11 cellular contexts compared by ENCODE assay signal in genomic region chr4:2244947-2245786, GRCh38. TPM values are rescaled to one million over a fixed set of nuclear protein-coding genes. Genes with fewer than 3 reads are reported as not detected.
DNase-seq lines count a peak whose midpoint lies in the region; ATAC-seq and TF ChIP-seq lines count a peak whose summit lies in the region.
"Had no signal": no experiment of that assay in that cellular context is flagged by ENCODE, and none has a peak within 500 bp of the region (broad histone marks: within the 10 kb centered on the region; RNA-seq: fewer than 3 reads in every experiment).

No MANE protein-coding gene starts in this region.

- POLR2A ChIA-PET in CD4-positive, alpha-beta T cell (lab: Charles Lee): interaction anchor here (1.2 kb wide), 1 partner anchor 17 kb away, joined by 3 read pairs; the partner anchor contains the start of gene MXD4

- no peak overlapping the region for H3K9ac ChIP-seq in endodermal cell (ENCODE audit: extremely low read depth, low read length, poor library complexity, severe bottlenecking)
- H3K9ac ChIP-seq in parathyroid adenoma: no peak overlapping the region

- H3K9me3 ChIP-seq in CD4-positive, alpha-beta T cell (ENCODE audit: control insufficient read depth, low read length): no peaks in the 10 kb centered on the region
- peaks cover 18% of the 10 kb centered on the region for H3K9me3 ChIP-seq in endodermal cell (ENCODE audit: control insufficient read depth, low read length)
- no peaks in the 10 kb centered on the region for H3K9me3 ChIP-seq in parathyroid adenoma (ENCODE audit: control insufficient read depth, low read length)

- H3K36me3 ChIP-seq in endodermal cell (ENCODE audit: control insufficient read depth, insufficient read depth, low read length) (peaks cover 11% of the 10 kb centered on the region), parathyroid adenoma (ENCODE audit: control insufficient read depth, insufficient read depth, low read length) (no peaks in the 10 kb centered on the region)

- no peaks in the 10 kb centered on the region for H3K9me3 Mint-ChIP-seq in CD4-positive, alpha-beta T cell
- H3K9me3 Mint-ChIP-seq in endodermal cell: peaks cover 19% of the 10 kb centered on the region

- no peaks in the 10 kb centered on the region for H3K27me3 Mint-ChIP-seq in CD4-positive, alpha-beta T cell
- H3K27me3 Mint-ChIP-seq in endodermal cell (ENCODE audit: insufficient read depth): no peaks in the 10 kb centered on the region

- no peaks in the 10 kb centered on the region for H3K27me3 ChIP-seq in CD4-positive, alpha-beta T cell (ENCODE audit: control insufficient read depth, insufficient read depth, low read length)
- H3K27me3 ChIP-seq in endodermal cell (ENCODE audit: control insufficient read depth, insufficient read depth, low read length, poor library complexity, severe bottlenecking) (no peaks in the 10 kb centered on the region), parathyroid adenoma (ENCODE audit: control insufficient read depth, insufficient read depth, low read length) (no peaks in the 10 kb centered on the region)

- no peak for TF ChIP-seq CTCF in CD4-positive, alpha-beta T cell (IDR thresholded peaks at IDR 0.05)
- no peak for TF ChIP-seq CTCF in endodermal cell (conservative IDR thresholded peaks at IDR 0.05)
- TF ChIP-seq CTCF in parathyroid adenoma (IDR thresholded peaks at IDR 0.05): no peak

- H3K4me1 Mint-ChIP-seq in CD4-positive, alpha-beta T cell (ENCODE audit: low read depth): peaks cover 40% of the 10 kb centered on the region
- H3K4me1 Mint-ChIP-seq in endodermal cell: peaks cover 16% of the 10 kb centered on the region

- peaks cover 2% of the 10 kb centered on the region for H3K4me1 ChIP-seq in endodermal cell (ENCODE audit: control insufficient read depth, insufficient read depth, low read length)
- peaks cover 5% of the 10 kb centered on the region for H3K4me1 ChIP-seq in parathyroid adenoma

- H3K4me3 Mint-ChIP-seq in CD4-positive, alpha-beta T cell: peak overlapping the region; percentile 25
- no peak overlapping the region for H3K4me3 Mint-ChIP-seq in endodermal cell

- peaks cover 5% of the 10 kb centered on the region for H3K79me2 ChIP-seq in parathyroid adenoma

- H3K4me3 ChIP-seq in endodermal cell (ENCODE audit: low read length) (no peak overlapping the region), parathyroid adenoma (ENCODE audit: low read depth, low read length) (no peak overlapping the region)

- CTCF ChIA-PET in CD4-positive, alpha-beta T cell (lab: Charles Lee): no interaction called here

- H3K4me2 ChIP-seq in parathyroid adenoma (ENCODE audit: low read length): no peak overlapping the region

- peak overlapping the region; percentile 79 for H3K27ac Mint-ChIP-seq in CD4-positive, alpha-beta T cell
- no peak overlapping the region for H3K27ac Mint-ChIP-seq in endodermal cell

- no peak overlapping the region for H2AFZ ChIP-seq in parathyroid adenoma

- no peak for DNase-seq in CD4-positive, alpha-beta T cell
- DNase-seq in HuH-7 (ENCODE audit: low spot score) (peak; percentile 5), endodermal cell (peak; percentile 56), dermis blood vessel endothelial cell (no peak), HT-29 (ENCODE audit: low spot score) (no peak), GM19238 (ENCODE audit: insufficient read length, low spot score) (no peak)
- DNase-seq: EL had no signal

- H3K36me3 Mint-ChIP-seq in CD4-positive, alpha-beta T cell (ENCODE audit: low read depth): peaks cover 29% of the 10 kb centered on the region
- peaks cover 9% of the 10 kb centered on the region for H3K36me3 Mint-ChIP-seq in endodermal cell (ENCODE audit: low read depth)

- WGBS in endodermal cell (ENCODE audit: insufficient coverage in 1 of 2, insufficient read length in 1 of 2), 2 experiments: 83 to 93% methylated on average over 4 to 7 of the region's 7 CpGs

- H3K27ac ChIP-seq in CD4-positive, alpha-beta T cell (ENCODE audit: low read depth, low read length): no peak overlapping the region
- no peak overlapping the region for H3K27ac ChIP-seq in endodermal cell (ENCODE audit: low read depth, low read length)
- peak overlapping the region; percentile 24 for H3K27ac ChIP-seq in parathyroid adenoma

- no peak for ATAC-seq in CD4-positive, alpha-beta T cell (ENCODE audit: poor library complexity)
- no peak for ATAC-seq in GM19328 (IDR thresholded peaks at IDR 0.05; ENCODE audit: unreplicated experiment)
- ATAC-seq: sciatic nerve, SK-N-SH treated with all-trans-retinoic acid at 6 μM for 48 hours had no signal

- intact Hi-C loops in CD4-positive, alpha-beta T cell (cut with DNase I, micrococcal nuclease): loop anchor here (5.0 to 10.0 kb wide), 7 partner anchors 117 to 1290 kb away; partner anchors contain the start of genes FAM193A (in 1 of the 2), GRK4 (in 1 of the 2), HTT (in 1 of the 2) and HTT-AS (in 1 of the 2)

RNA-seq across cellular contexts. Expression of gene HAUS3, which starts 3.2 kb away (rescaled TPM):
- 100 to 1,000 TPM; 143 to 148 TPM for total RNA-seq in CD4-positive, alpha-beta T cell
- total RNA-seq in endodermal cell: 10 to 100 TPM; 17.0 to 22.6 TPM
- 17.3 TPM for polyA plus RNA-seq in endodermal cell (2013, experiment 1 of 2)
- 17.0 TPM for polyA plus RNA-seq in endodermal cell (2013, experiment 2 of 2)
- total RNA-seq in dermis blood vessel endothelial cell: 14.0 and 15.8 TPM in 2 replicates
- total RNA-seq in HT-29 (2014; rRNA removed; shearing (Covaris generic)): 9.7 and 10.8 TPM in 2 replicates

RNA-seq across cellular contexts. Expression of gene POLN, which starts 3.2 kb away (rescaled TPM):
- total RNA-seq in CD4-positive, alpha-beta T cell: 1 to 10 TPM; 2.1 to 2.3 TPM
- 1 to 10 TPM; 2.8 to 2.9 TPM for total RNA-seq in endodermal cell
- polyA plus RNA-seq in endodermal cell (2013, experiment 1 of 2): 1.0 TPM
- 0.70 TPM for polyA plus RNA-seq in endodermal cell (2013, experiment 2 of 2)
- 2.7 and 5.8 TPM in 2 replicates for total RNA-seq in dermis blood vessel endothelial cell
- 0.31 and 0.71 TPM in 2 replicates for total RNA-seq in HT-29 (2014; rRNA removed; shearing (Covaris generic))

RNA-seq across cellular contexts. Expression of gene MXD4, which starts 16.7 kb away (rescaled TPM):
- total RNA-seq in CD4-positive, alpha-beta T cell: 100 to 1,000 TPM; 140 to 147 TPM
- total RNA-seq in endodermal cell (10 to 100 TPM; 46.0 to 78.8 TPM), dermis blood vessel endothelial cell (92.1 and 94.1 TPM in 2 replicates)
- 44.5 TPM for polyA plus RNA-seq in endodermal cell (2013, experiment 1 of 2)
- polyA plus RNA-seq in endodermal cell (2013, experiment 2 of 2): 46.2 TPM
- total RNA-seq in HT-29 (2014; rRNA removed; shearing (Covaris generic)): 41.7 and 46.8 TPM in 2 replicates

Comparison
In these comparisons a context has a peak if more than half of its experiments do, and no peak if none do; other contexts are left out.
1. DNase-seq: peak in HuH-7 (single experiment) and endodermal cell (single experiment); none in CD4-positive, alpha-beta T cell (0 of 10), dermis blood vessel endothelial cell (single experiment), HT-29 (single experiment) and GM19238 (single experiment).